Comparison of ENCODE assay signal across 1 cellular context in genomic region chr19:58345558-58345957, GRCh38.
TF ChIP-seq lines count a peak whose summit lies in the region.

No MANE protein-coding gene starts in this region.

TF ChIP-seq in GM23338, 12 proteins besides CTCF, POLR2A, EP300 and RAD21:
- TF ChIP-seq JUNB (IDR thresholded peaks at IDR 0.05; ENCODE audit: unreplicated experiment), result no peak
- TF ChIP-seq EZH2phosphoT487 (IDR thresholded peaks at IDR 0.05; ENCODE audit: unreplicated experiment), result no peak
- TF ChIP-seq CREB1 (CRISPR knock-in tag; IDR thresholded peaks at IDR 0.05; ENCODE audit: low read depth), result no peak
- TF ChIP-seq ZNF331 (CRISPR knock-in tag; IDR thresholded peaks at IDR 0.05; ENCODE audit: low read depth), result no peak
- TF ChIP-seq STAT1 (IDR thresholded peaks at IDR 0.05; ENCODE audit: unreplicated experiment), result no peak
- TF ChIP-seq EZH2 (IDR thresholded peaks at IDR 0.05; ENCODE audit: low read depth, unreplicated experiment), result no peak
